22 cellular contexts compared by ENCODE assay signal in genomic region chr20:61609461-61609860, GRCh38.
DNase-seq lines count a peak whose midpoint lies in the region; ATAC-seq and TF ChIP-seq lines count a peak whose summit lies in the region.
"Had no signal": no experiment of that assay in that cellular context is flagged by ENCODE, and none has a peak within 500 bp of the region (broad histone marks: within the 10 kb centered on the region; RNA-seq: fewer than 3 reads in every experiment).

No MANE protein-coding gene starts in this region.

- DNase-seq in left ventricle myocardium superior, result peak; percentile 10
- no peak for DNase-seq in Right ventricle myocardium superior
- peak; percentile 4 for DNase-seq in kidney tubule cell (ENCODE audit: low spot score)
- peak; percentile 47 to 53 for DNase-seq in thyroid gland
- DNase-seq in SK-N-DZ (ENCODE audit: low spot score), result no peak
- no peak for DNase-seq in cerebellar cortex (ENCODE audit: low spot score)
- DNase-seq: 8988T; ACHN; AML-193; BE2C; CD4-positive, alpha-beta T cell; CD8-positive, alpha-beta memory T cell; DMS 273 treated with DMSO at 0.1 percent for 48 hours; DMS79; EL; GDM1; GM23248; H7; HCEC 1CT had no signal

- no peaks in the 10 kb centered on the region for H3K9me3 ChIP-seq in thyroid gland
- H3K9me3 ChIP-seq: A549, BE2C had no signal

- H3K4me1 ChIP-seq in thyroid gland, result no peaks in the 10 kb centered on the region
- H3K4me1 ChIP-seq: A549, BE2C had no signal

- ATAC-seq in left ventricle myocardium superior (no peak), Right ventricle myocardium superior (ENCODE audit: poor library complexity) (no peak)
- ATAC-seq: A549, GM12878 had no signal

- H3K36me3 ChIP-seq in thyroid gland, result no peaks in the 10 kb centered on the region
- H3K36me3 ChIP-seq: BE2C; BLaER1 treated with 17β-estradiol and CSF1 and Interleukin-3, amounts not matched to agents 10 nM and 100 nM had no signal

- H3K27ac ChIP-seq in thyroid gland, result no peak overlapping the region
- H3K27ac ChIP-seq: A549; BLaER1 treated with 17β-estradiol and CSF1 and Interleukin-3, amounts not matched to agents 10 nM and 100 nM; GM23248 had no signal

- no peaks in the 10 kb centered on the region for H3K27me3 ChIP-seq in thyroid gland
- H3K27me3 ChIP-seq: BE2C; BLaER1 treated with 17β-estradiol and CSF1 and Interleukin-3, amounts not matched to agents 10 nM and 100 nM had no signal

- intact Hi-C loops in left ventricle myocardium superior (cut with micrococcal nuclease) (no loop called here), Right ventricle myocardium superior (cut with DNase I) (no loop called here), thyroid gland (cut with DNase I) (no loop called here)

- no peak for TF ChIP-seq POLR2A in thyroid gland (IDR thresholded peaks at IDR 0.05)

- TF ChIP-seq CTCF in thyroid gland (IDR thresholded peaks at IDR 0.05), result no peak

- H3K4me3 ChIP-seq in thyroid gland (replicated peaks in 1 of 3), result no peak overlapping the region
- H3K4me3 ChIP-seq: A549; BLaER1 treated with 17β-estradiol and CSF1 and Interleukin-3, amounts not matched to agents 10 nM and 100 nM; GM12878; GM23248 had no signal

- 19 to 38% methylated on average over 9 of the region's 9 CpGs for WGBS in thyroid gland, 2 donors

Comparison
In these comparisons a context has a peak if more than half of its experiments do, and no peak if none do; other contexts are left out.
1. DNase-seq: peak in left ventricle myocardium superior (single experiment), kidney tubule cell (single experiment) and thyroid gland (2 of 2); none in Right ventricle myocardium superior (single experiment), SK-N-DZ (single experiment) and cerebellar cortex (single experiment).